In the genomic region with DNA sequence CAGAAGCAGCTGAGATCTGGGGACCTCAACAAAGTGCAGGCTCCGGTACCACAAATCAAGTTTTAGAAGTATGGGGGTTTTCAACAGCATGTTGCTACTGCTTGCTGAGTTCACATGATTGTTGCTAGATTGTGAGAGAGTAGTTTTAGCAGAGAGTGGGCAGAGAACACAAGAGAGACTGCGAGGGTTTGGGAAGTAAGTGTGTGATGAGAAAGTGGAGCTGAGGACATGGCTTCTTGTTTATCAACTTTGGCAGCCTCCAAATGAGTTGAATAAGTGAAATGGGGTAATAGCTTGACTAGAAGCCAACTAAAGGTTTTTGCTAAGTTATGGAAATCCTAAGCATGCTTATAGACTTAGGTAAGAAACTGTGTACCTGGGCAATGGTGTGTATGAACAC, we compare ENCODE assay signal across 32 cellular contexts.
"Had no signal": no experiment of that assay in that cellular context is flagged by ENCODE, and none has a peak within 500 bp of the region (broad histone marks: within the 10 kb centered on the region; RNA-seq: fewer than 3 reads in every experiment).

No MANE protein-coding gene starts in this region.

- H3K4me3 Mint-ChIP-seq: activated CD4-positive, alpha-beta memory T cell treated with anti-CD3 and anti-CD28 coated beads, Interleukin-2, amount 10 ng/mL, durations not matched to agents 7 days and 5 days; activated CD4-positive, alpha-beta T cell treated with anti-CD3 and anti-CD28 coated beads for 36 hours; activated CD4-positive, alpha-beta T cell treated with anti-CD3 and anti-CD28 coated beads, Interleukin-2, amount 10 ng/mL, durations not matched to agents 24 days and 14 days; activated naive CD4-positive, alpha-beta T cell treated with anti-CD3 and anti-CD28 coated beads for 36 hours; activated naive CD4-positive, alpha-beta T cell treated with anti-CD3 and anti-CD28 coated beads, Interleukin-2, amount 50 U/mL, for 24 hours; activated naive CD8-positive, alpha-beta T cell treated with anti-CD3 and anti-CD28 coated beads for 36 hours; activated naive CD8-positive, alpha-beta T cell treated with anti-CD3 and anti-CD28 coated beads, Interleukin-2, amount 50 U/mL, for 24 hours; activated T-cell treated with anti-CD3 and anti-CD28 coated beads, Interleukin-2, amount 50 U/mL, for 24 hours; activated T-cell treated with anti-CD3 and anti-CD28 coated beads, Interleukin-2, amount 50 U/mL, for 72 hours; activated T-helper 17 cell treated with anti-CD3 and anti-CD28 coated beads, Interleukin-2, amount 50 U/mL, for 72 hours; central memory CD8-positive, alpha-beta T cell; effector memory CD8-positive, alpha-beta T cell had no signal

- H3K36me3 ChIP-seq: adrenal gland, cardiac muscle cell, esophagus muscularis mucosa, gastrocnemius medialis, heart left ventricle had no signal

- H3K9me3 ChIP-seq: adrenal gland, body of pancreas, esophagus muscularis mucosa, gastrocnemius medialis had no signal

- H3K4me1 Mint-ChIP-seq: activated CD4-positive, alpha-beta memory T cell treated with anti-CD3 and anti-CD28 coated beads, Interleukin-2, amount 10 ng/mL, durations not matched to agents 7 days and 5 days; activated CD4-positive, alpha-beta T cell treated with anti-CD3 and anti-CD28 coated beads for 36 hours; activated CD4-positive, alpha-beta T cell treated with anti-CD3 and anti-CD28 coated beads, Interleukin-2, amount 10 ng/mL, durations not matched to agents 24 days and 14 days; activated naive CD4-positive, alpha-beta T cell treated with anti-CD3 and anti-CD28 coated beads, Interleukin-2, amount 50 U/mL, for 24 hours; activated naive CD8-positive, alpha-beta T cell treated with anti-CD3 and anti-CD28 coated beads for 36 hours; activated naive CD8-positive, alpha-beta T cell treated with anti-CD3 and anti-CD28 coated beads, Interleukin-2, amount 50 U/mL, for 24 hours; activated T-helper 17 cell treated with anti-CD3 and anti-CD28 coated beads, Interleukin-2, amount 50 U/mL, for 72 hours; central memory CD8-positive, alpha-beta T cell had no signal

- H3K27me3 Mint-ChIP-seq: activated CD4-positive, alpha-beta memory T cell treated with anti-CD3 and anti-CD28 coated beads, Interleukin-2, amount 10 ng/mL, durations not matched to agents 7 days and 5 days; activated CD4-positive, alpha-beta T cell treated with anti-CD3 and anti-CD28 coated beads for 36 hours; activated CD4-positive, alpha-beta T cell treated with anti-CD3 and anti-CD28 coated beads, Interleukin-2, amount 10 ng/mL, durations not matched to agents 24 days and 14 days; activated naive CD4-positive, alpha-beta T cell treated with anti-CD3 and anti-CD28 coated beads, Interleukin-2, amount 50 U/mL, for 24 hours; activated naive CD8-positive, alpha-beta T cell treated with anti-CD3 and anti-CD28 coated beads for 36 hours; activated naive CD8-positive, alpha-beta T cell treated with anti-CD3 and anti-CD28 coated beads, Interleukin-2, amount 50 U/mL, for 24 hours; activated T-cell treated with anti-CD3 and anti-CD28 coated beads, Interleukin-2, amount 50 U/mL, for 24 hours; activated T-helper 17 cell treated with anti-CD3 and anti-CD28 coated beads, Interleukin-2, amount 50 U/mL, for 72 hours; central memory CD8-positive, alpha-beta T cell; effector memory CD8-positive, alpha-beta T cell had no signal

- H3K4me3 ChIP-seq: adrenal gland, body of pancreas, cardiac muscle cell, coronary artery, esophagus muscularis mucosa, gastrocnemius medialis, heart left ventricle had no signal

- H3K27me3 ChIP-seq: adrenal gland, body of pancreas, cardiac muscle cell, esophagus muscularis mucosa, foreskin keratinocyte, gastrocnemius medialis, heart left ventricle had no signal

- H3K4me1 ChIP-seq: adrenal gland, body of pancreas, foreskin keratinocyte, gastrocnemius medialis had no signal

- H3K9me3 Mint-ChIP-seq: activated CD4-positive, alpha-beta T cell treated with anti-CD3 and anti-CD28 coated beads, Interleukin-2, amount 10 ng/mL, durations not matched to agents 24 days and 14 days had no signal

- DNase-seq: activated CD4-positive, alpha-beta memory T cell treated with anti-CD3 and anti-CD28 coated beads, Interleukin-2, amount 10 ng/mL, durations not matched to agents 7 days and 5 days; activated CD4-positive, alpha-beta T cell treated with anti-CD3 and anti-CD28 coated beads for 36 hours; activated CD4-positive, alpha-beta T cell treated with anti-CD3 and anti-CD28 coated beads, Interleukin-2, amount 10 ng/mL, durations not matched to agents 24 days and 14 days; activated CD4-positive, CD25-positive, alpha-beta regulatory T cell; activated CD4-positive, CD25-positive, alpha-beta regulatory T cell treated with anti-CD3 and anti-CD28 coated beads, Interleukin-2, amount 50 U/mL, for 72 hours; activated CD8-positive, alpha-beta memory T cell treated with anti-CD3 and anti-CD28 coated beads, Interleukin-2, amount 50 U/mL, for 48 hours; activated effector memory CD4-positive, alpha-beta T cell treated with Interleukin-2 at 50 U/mL for 16 hours; activated naive CD4-positive, alpha-beta T cell treated with anti-CD3 and anti-CD28 coated beads for 36 hours; activated naive CD8-positive, alpha-beta T cell treated with anti-CD3 and anti-CD28 coated beads for 36 hours; activated naive CD8-positive, alpha-beta T cell treated with anti-CD3 and anti-CD28 coated beads, Interleukin-2, amount 50 U/mL, for 24 hours; activated T-cell treated with anti-CD3 and anti-CD28 coated beads for 4 hours; activated T-cell treated with anti-CD3 and anti-CD28 coated beads, Interleukin-2, amount 50 U/mL, for 24 hours; activated T-cell treated with anti-CD3 and anti-CD28 coated beads, Interleukin-2, amount 50 U/mL, for 72 hours; adrenal gland; amygdala; aorta; body of pancreas; dermis blood vessel endothelial cell; effector CD4-positive, alpha-beta T cell; effector memory CD8-positive, alpha-beta T cell; erythroblast; foreskin keratinocyte; gastrocnemius medialis; glutamatergic neuron; heart left ventricle; T-helper 2 cell had no signal

- H3K27ac ChIP-seq: adrenal gland, body of pancreas, cardiac muscle cell, coronary artery, esophagus muscularis mucosa, foreskin keratinocyte, gastrocnemius medialis, heart left ventricle had no signal

- H3K36me3 Mint-ChIP-seq: activated naive CD4-positive, alpha-beta T cell treated with anti-CD3 and anti-CD28 coated beads, Interleukin-2, amount 50 U/mL, for 24 hours; activated naive CD8-positive, alpha-beta T cell treated with anti-CD3 and anti-CD28 coated beads for 36 hours had no signal

- H3K27ac Mint-ChIP-seq: activated CD4-positive, alpha-beta memory T cell treated with anti-CD3 and anti-CD28 coated beads, Interleukin-2, amount 10 ng/mL, durations not matched to agents 7 days and 5 days; activated CD4-positive, alpha-beta T cell treated with anti-CD3 and anti-CD28 coated beads for 36 hours; activated CD4-positive, alpha-beta T cell treated with anti-CD3 and anti-CD28 coated beads, Interleukin-2, amount 10 ng/mL, durations not matched to agents 24 days and 14 days; activated naive CD4-positive, alpha-beta T cell treated with anti-CD3 and anti-CD28 coated beads for 36 hours; activated naive CD4-positive, alpha-beta T cell treated with anti-CD3 and anti-CD28 coated beads, Interleukin-2, amount 50 U/mL, for 24 hours; activated naive CD8-positive, alpha-beta T cell treated with anti-CD3 and anti-CD28 coated beads for 36 hours; activated naive CD8-positive, alpha-beta T cell treated with anti-CD3 and anti-CD28 coated beads, Interleukin-2, amount 50 U/mL, for 24 hours; activated T-cell treated with anti-CD3 and anti-CD28 coated beads, Interleukin-2, amount 50 U/mL, for 24 hours; activated T-cell treated with anti-CD3 and anti-CD28 coated beads, Interleukin-2, amount 50 U/mL, for 72 hours; activated T-helper 17 cell treated with anti-CD3 and anti-CD28 coated beads, Interleukin-2, amount 50 U/mL, for 72 hours; effector memory CD8-positive, alpha-beta T cell had no signal

- ATAC-seq: activated CD4-positive, alpha-beta T cell treated with anti-CD3 and anti-CD28 coated beads for 36 hours; activated naive CD8-positive, alpha-beta T cell treated with anti-CD3 and anti-CD28 coated beads, Interleukin-2, amount 50 U/mL, for 24 hours; activated T-cell treated with anti-CD3 and anti-CD28 coated beads, Interleukin-2, amount 50 U/mL, for 72 hours; activated T-helper 17 cell treated with anti-CD3 and anti-CD28 coated beads, Interleukin-2, amount 50 U/mL, for 72 hours; body of pancreas; effector memory CD8-positive, alpha-beta T cell; foreskin keratinocyte; gastrocnemius medialis had no signal
